In the genomic region with DNA sequence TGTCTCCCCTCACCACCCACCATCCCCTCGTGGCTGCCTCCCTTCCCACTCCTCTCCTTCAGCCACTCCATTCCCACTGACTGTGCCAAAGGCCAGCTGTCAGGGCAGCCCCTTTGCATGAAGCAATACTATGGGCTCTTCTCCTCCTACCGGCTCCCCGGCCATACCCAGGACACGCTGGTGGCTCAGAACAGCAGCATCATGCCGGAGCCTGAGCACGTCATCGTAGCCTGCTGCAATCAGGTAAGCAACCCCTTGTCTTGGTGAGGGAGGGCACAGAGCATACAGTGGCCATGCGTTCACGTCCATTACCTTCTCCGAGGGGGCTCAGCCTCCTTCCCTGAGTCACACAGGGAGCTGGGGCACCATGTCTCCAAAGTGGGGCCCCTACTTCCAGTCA, we compare ENCODE assay signal across 32 cellular contexts. TPM values are rescaled to one million over a fixed set of nuclear protein-coding genes. Genes with fewer than 3 reads are reported as not detected.
DNase-seq lines count a peak whose midpoint lies in the region; ATAC-seq and TF ChIP-seq lines count a peak whose summit lies in the region.
"Had no signal": no experiment of that assay in that cellular context is flagged by ENCODE, and none has a peak within 500 bp of the region (broad histone marks: within the 10 kb centered on the region; RNA-seq: fewer than 3 reads in every experiment).

No MANE protein-coding gene starts in this region.

- H3K9me3 Mint-ChIP-seq in CD14-positive monocyte: peaks cover 0 to 8% (median 2%) of the 10 kb centered on the region in 7 donors
- peaks cover 0 to 3% (median 0%) of the 10 kb centered on the region in 9 donors for H3K9me3 Mint-ChIP-seq in naive thymus-derived CD8-positive, alpha-beta T cell
- H3K9me3 Mint-ChIP-seq: CD4-positive, alpha-beta memory T cell; GM23338; HFFc6 had no signal

- no peak overlapping the region for H3K4me3 ChIP-seq in Peyer's patch
- no peak overlapping the region for H3K4me3 ChIP-seq in suprapubic skin
- H3K4me3 ChIP-seq: A549; BLaER1 treated with 17β-estradiol and CSF1 and Interleukin-3, amounts not matched to agents 10 nM and 100 nM; GM23338; HAP-1; PC-9; SK-N-MC had no signal

- TF ChIP-seq POLR2A in Peyer's patch (IDR thresholded peaks at IDR 0.05) (no peak), suprapubic skin (IDR thresholded peaks at IDR 0.05) (no peak)

- no peak overlapping the region for H3K27ac Mint-ChIP-seq in CD14-positive monocyte
- H3K27ac Mint-ChIP-seq in naive thymus-derived CD8-positive, alpha-beta T cell: no peak overlapping the region
- H3K27ac Mint-ChIP-seq: CD4-positive, alpha-beta memory T cell; GM23338; HFFc6; IgD-negative memory B cell had no signal

- DNase-seq in CD14-positive monocyte (ENCODE audit: low spot score): peak; percentile 31
- peak in 2 of 3 donors; percentile 19 to 37 for DNase-seq in Peyer's patch
- DNase-seq in mesenteric fat pad (ENCODE audit: low spot score): peak; percentile 69
- peak; percentile 25 to 76 for DNase-seq in suprapubic skin (ENCODE audit: low spot score in 2 of 2)
- DNase-seq in naive thymus-derived CD8-positive, alpha-beta T cell: no peak
- DNase-seq: AML-193; CD4-positive, alpha-beta memory T cell; COR-L47; DMS53; HFFc6; MM.1S; NCI-H1048; NCI-H1417; NCI-H1694; NCI-H2029 treated with DMSO at 0.1 percent for 48 hours; NCI-H2227 treated with DMSO at 0.1 percent for 48 hours; NCI-H526 treated with DMSO at 0.1 percent for 48 hours; PC-9; RPMI8226; SHP77 had no signal

- TF ChIP-seq CTCF in CD14-positive monocyte (IDR thresholded peaks at IDR 0.05) (no peak), Peyer's patch (IDR thresholded peaks at IDR 0.05) (no peak), suprapubic skin (IDR thresholded peaks at IDR 0.05) (no peak)

- H3K36me3 ChIP-seq in Peyer's patch (no peaks in the 10 kb centered on the region), suprapubic skin (no peaks in the 10 kb centered on the region)
- H3K36me3 ChIP-seq: BLaER1 treated with 17β-estradiol and CSF1 and Interleukin-3, amounts not matched to agents 10 nM and 100 nM; HAP-1 had no signal

- no peaks in the 10 kb centered on the region for H3K36me3 Mint-ChIP-seq in CD14-positive monocyte
- H3K36me3 Mint-ChIP-seq in naive thymus-derived CD8-positive, alpha-beta T cell: no peaks in the 10 kb centered on the region
- H3K36me3 Mint-ChIP-seq: CD4-positive, alpha-beta memory T cell had no signal

- no peak for ATAC-seq in naive thymus-derived CD8-positive, alpha-beta T cell
- no peak for ATAC-seq in HG02870 (IDR thresholded peaks at IDR 0.05; ENCODE audit: unreplicated experiment)
- no peak for ATAC-seq in HG02973 (IDR thresholded peaks at IDR 0.05; ENCODE audit: unreplicated experiment)
- ATAC-seq: A549, GM23338 had no signal

- WGBS in suprapubic skin: 85% methylated on average over 10 of the region's 10 CpGs

- no peaks in the 10 kb centered on the region for H3K27me3 ChIP-seq in Peyer's patch
- peaks cover 19% of the 10 kb centered on the region for H3K27me3 ChIP-seq in suprapubic skin
- H3K27me3 ChIP-seq: BLaER1 treated with 17β-estradiol and CSF1 and Interleukin-3, amounts not matched to agents 10 nM and 100 nM had no signal

- no peak for TF ChIP-seq EP300 in suprapubic skin (IDR thresholded peaks at IDR 0.05)

- H3K4me1 ChIP-seq in Peyer's patch: no peaks in the 10 kb centered on the region
- no peaks in the 10 kb centered on the region for H3K4me1 ChIP-seq in suprapubic skin
- H3K4me1 ChIP-seq: A549, HAP-1 had no signal

- no peaks in the 10 kb centered on the region for H3K4me1 Mint-ChIP-seq in CD14-positive monocyte
- peaks cover 0 to 2% (median 0%) of the 10 kb centered on the region in 4 donors for H3K4me1 Mint-ChIP-seq in naive thymus-derived CD8-positive, alpha-beta T cell
- H3K4me1 Mint-ChIP-seq: CD4-positive, alpha-beta memory T cell; IgD-negative memory B cell had no signal

- H3K9me3 ChIP-seq in Peyer's patch (no peaks in the 10 kb centered on the region), suprapubic skin (no peaks in the 10 kb centered on the region)
- H3K9me3 ChIP-seq: A549; BLaER1 treated with 17β-estradiol and CSF1 and Interleukin-3, amounts not matched to agents 10 nM and 100 nM; HAP-1 had no signal

- peaks cover 7 to 8% (median 7%) of the 10 kb centered on the region in 3 donors for H3K27me3 Mint-ChIP-seq in CD14-positive monocyte (ENCODE audit: low read depth in 3 of 3)
- peaks cover 0 to 24% (median 10%) of the 10 kb centered on the region in 5 donors for H3K27me3 Mint-ChIP-seq in naive thymus-derived CD8-positive, alpha-beta T cell

- intact Hi-C loops in CD14-positive monocyte (cut with micrococcal nuclease): no loop called here

- H3K4me3 Mint-ChIP-seq in CD14-positive monocyte: no peak overlapping the region
- H3K4me3 Mint-ChIP-seq in naive thymus-derived CD8-positive, alpha-beta T cell: no peak overlapping the region
- H3K4me3 Mint-ChIP-seq: CD4-positive, alpha-beta memory T cell; GM23338; HFFc6; IgD-negative memory B cell had no signal

- H3K27ac ChIP-seq in Peyer's patch (no peak overlapping the region), suprapubic skin (no peak overlapping the region)
- H3K27ac ChIP-seq: A549; BLaER1 treated with 17β-estradiol and CSF1 and Interleukin-3, amounts not matched to agents 10 nM and 100 nM; KMS-11; PC-9; SK-N-MC had no signal

- POLR2A ChIA-PET in naive thymus-derived CD8-positive, alpha-beta T cell (lab: Charles Lee): no interaction called here

RNA-seq across cellular contexts. Expression of a gene that starts 11.6 kb away (rescaled TPM):
- not detected for polyA plus RNA-seq in CD14-positive monocyte
- total RNA-seq in Peyer's patch (1 to 10 TPM in 3 of 4 donors, not detected in 1; 2.1 to 3.8 (median 3.4) TPM), mesenteric fat pad (not detected), suprapubic skin (not detected)
- not detected for total RNA-seq in naive thymus-derived CD8-positive, alpha-beta T cell
- polyA plus RNA-seq in naive thymus-derived CD8-positive, alpha-beta T cell: not detected
- total RNA-seq: CD4-positive, alpha-beta memory T cell; Daoy; G401; GM23338; HFFc6; NCI-H460; PC-9 had no signal
- polyA plus RNA-seq: A549; CD4-positive, alpha-beta memory T cell; GM23338; IgD-negative memory B cell had no signal

RNA-seq across cellular contexts. Expression of a gene that starts 15.3 kb away (rescaled TPM):
- polyA plus RNA-seq in CD14-positive monocyte: not detected
- under 1 TPM in 1 of 4 donors, not detected in 3; 0.47 TPM for total RNA-seq in Peyer's patch
- not detected for total RNA-seq in mesenteric fat pad
- not detected for total RNA-seq in suprapubic skin
- total RNA-seq in naive thymus-derived CD8-positive, alpha-beta T cell: not detected
- polyA plus RNA-seq in naive thymus-derived CD8-positive, alpha-beta T cell: not detected
- total RNA-seq: CD4-positive, alpha-beta memory T cell; Daoy; G401; GM23338; HFFc6; NCI-H460; PC-9 had no signal
- polyA plus RNA-seq: A549; CD4-positive, alpha-beta memory T cell; IgD-negative memory B cell had no signal

RNA-seq across cellular contexts. Expression of a gene that starts 54.0 kb away (rescaled TPM):
- polyA plus RNA-seq in CD14-positive monocyte: not detected
- total RNA-seq in Peyer's patch (not detected), mesenteric fat pad (not detected), suprapubic skin (not detected)
- not detected for total RNA-seq in naive thymus-derived CD8-positive, alpha-beta T cell
- polyA plus RNA-seq in naive thymus-derived CD8-positive, alpha-beta T cell: not detected
- total RNA-seq: CD4-positive, alpha-beta memory T cell; Daoy; G401; GM23338; HFFc6; NCI-H460; PC-9 had no signal
- polyA plus RNA-seq: A549; CD4-positive, alpha-beta memory T cell; GM23338; IgD-negative memory B cell had no signal

Comparison
In these comparisons a context has a peak if more than half of its experiments do, and no peak if none do; other contexts are left out.
1. DNase-seq: peak in CD14-positive monocyte (single experiment), Peyer's patch (2 of 3), mesenteric fat pad (single experiment) and suprapubic skin (2 of 2); none in naive thymus-derived CD8-positive, alpha-beta T cell (0 of 10).